Comparison of ENCODE assay signal across 1 cellular context in the genomic region with DNA sequence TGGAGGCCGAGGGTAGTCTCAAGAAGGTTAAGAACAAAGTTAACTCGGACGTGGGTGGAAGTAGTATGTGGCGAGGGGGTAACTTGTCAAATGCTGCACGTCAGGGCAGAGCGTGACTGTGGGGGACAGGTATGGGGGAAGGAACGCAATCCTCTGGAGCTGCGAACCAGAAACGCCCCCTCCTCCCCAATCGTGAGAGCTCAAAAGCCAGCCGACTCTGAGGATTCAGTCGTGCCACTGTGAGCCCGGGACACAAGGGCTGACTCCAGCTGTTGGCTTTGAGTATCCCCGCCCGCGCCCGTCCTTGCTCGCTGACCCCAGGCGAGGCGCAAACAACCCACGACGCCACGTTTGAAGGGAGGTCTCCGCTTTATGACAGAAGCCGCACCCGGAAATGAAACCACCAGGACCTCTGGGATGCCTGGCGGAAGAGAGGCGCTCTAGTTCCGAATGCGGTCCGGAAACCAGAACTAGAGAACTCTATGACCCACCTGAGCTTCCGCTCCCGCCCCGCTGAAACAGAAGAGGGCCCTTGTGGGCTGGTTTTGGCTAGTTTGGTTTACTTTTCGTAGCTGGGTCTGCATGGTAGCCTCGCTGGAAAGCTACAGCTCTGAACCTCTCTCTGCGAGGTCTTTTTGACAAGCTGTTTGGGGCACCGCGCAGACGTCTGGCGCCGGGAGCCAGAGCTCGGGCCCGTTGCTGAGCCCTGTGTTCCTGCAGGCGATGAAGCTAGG.
A peak's percentile ranks its signal among the peaks of the same experiment; 100 is the strongest.
TF ChIP-seq lines count a peak whose summit lies in the region.

Gene PEX12, minus strand, starts transcription at position 377 of the 734 bp plus-strand sequence. CDS start 550 bp downstream, outside the sequence.

TF ChIP-seq in HepG2, 621 proteins besides CTCF, POLR2A, EP300 and RAD21 (continued from another document and continues in another):
- TF ChIP-seq, protein P1, sequence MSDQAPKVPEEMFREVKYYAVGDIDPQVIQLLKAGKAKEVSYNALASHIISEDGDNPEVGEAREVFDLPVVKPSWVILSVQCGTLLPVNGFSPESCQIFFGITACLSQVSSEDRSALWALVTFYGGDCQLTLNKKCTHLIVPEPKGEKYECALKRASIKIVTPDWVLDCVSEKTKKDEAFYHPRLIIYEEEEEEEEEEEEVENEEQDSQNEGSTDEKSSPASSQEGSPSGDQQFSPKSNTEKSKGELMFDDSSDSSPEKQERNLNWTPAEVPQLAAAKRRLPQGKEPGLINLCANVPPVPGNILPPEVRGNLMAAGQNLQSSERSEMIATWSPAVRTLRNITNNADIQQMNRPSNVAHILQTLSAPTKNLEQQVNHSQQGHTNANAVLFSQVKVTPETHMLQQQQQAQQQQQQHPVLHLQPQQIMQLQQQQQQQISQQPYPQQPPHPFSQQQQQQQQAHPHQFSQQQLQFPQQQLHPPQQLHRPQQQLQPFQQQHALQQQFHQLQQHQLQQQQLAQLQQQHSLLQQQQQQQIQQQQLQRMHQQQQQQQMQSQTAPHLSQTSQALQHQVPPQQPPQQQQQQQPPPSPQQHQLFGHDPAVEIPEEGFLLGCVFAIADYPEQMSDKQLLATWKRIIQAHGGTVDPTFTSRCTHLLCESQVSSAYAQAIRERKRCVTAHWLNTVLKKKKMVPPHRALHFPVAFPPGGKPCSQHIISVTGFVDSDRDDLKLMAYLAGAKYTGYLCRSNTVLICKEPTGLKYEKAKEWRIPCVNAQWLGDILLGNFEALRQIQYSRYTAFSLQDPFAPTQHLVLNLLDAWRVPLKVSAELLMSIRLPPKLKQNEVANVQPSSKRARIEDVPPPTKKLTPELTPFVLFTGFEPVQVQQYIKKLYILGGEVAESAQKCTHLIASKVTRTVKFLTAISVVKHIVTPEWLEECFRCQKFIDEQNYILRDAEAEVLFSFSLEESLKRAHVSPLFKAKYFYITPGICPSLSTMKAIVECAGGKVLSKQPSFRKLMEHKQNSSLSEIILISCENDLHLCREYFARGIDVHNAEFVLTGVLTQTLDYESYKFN (CRISPR knock-in tag; conservative IDR thresholded peaks at IDR 0.05): 0 out of 2 replicates have a peak, but pooled peaks have one; percentile 53
- TF ChIP-seq GZF1 (CRISPR knock-in tag; IDR thresholded peaks at IDR 0.05) (0 out of 2 replicates have a peak, but pooled peaks have one; percentile 59), FUBP1 (CRISPR knock-in tag; IDR thresholded peaks at IDR 0.05; ENCODE audit: borderline replicate concordance) (no peak), NFYB (CRISPR knock-in tag; IDR thresholded peaks at IDR 0.05) (peak; percentile 41; the same call in 1 of the 2 replicates), KDM2A (CRISPR knock-in tag; IDR thresholded peaks at IDR 0.05; ENCODE audit: borderline replicate concordance, low read depth) (peak; percentile 77), CCAR2 (optimal IDR thresholded peaks at IDR 0.05; ENCODE audit: low read depth, low read length) (no peak), FIP1L1 (IDR thresholded peaks at IDR 0.05; ENCODE audit: borderline replicate concordance, insufficient read depth, low read depth, low read length) (no peak), SNAPC2 (CRISPR knock-in tag; IDR thresholded peaks at IDR 0.05) (no peak), SMYD3 (CRISPR knock-in tag; IDR thresholded peaks at IDR 0.05) (0 out of 2 replicates have a peak, but pooled peaks have one; percentile 13), ZNF121 (CRISPR knock-in tag; IDR thresholded peaks at IDR 0.05) (no peak), TEF (CRISPR knock-in tag; IDR thresholded peaks at IDR 0.05) (no peak), RBM22 (optimal IDR thresholded peaks at IDR 0.05; ENCODE audit: low read length) (peak; percentile 35), MEIS2 (CRISPR knock-in tag; IDR thresholded peaks at IDR 0.05) (peak; percentile 89; the same call in 1 of the 2 replicates), TRIM22 (IDR thresholded peaks at IDR 0.05) (no peak), KLF12 (CRISPR knock-in tag; IDR thresholded peaks at IDR 0.05; ENCODE audit: borderline replicate concordance) (no peak; the same call in 1 of the 2 replicates), ZNF672 (CRISPR knock-in tag; IDR thresholded peaks at IDR 0.05) (no peak), GFI1 (CRISPR knock-in tag; IDR thresholded peaks at IDR 0.05; ENCODE audit: borderline replicate concordance) (no peak), POLR2AphosphoS5 (IDR thresholded peaks at IDR 0.05; ENCODE audit: low read depth, low read length) (peak; percentile 98), GTF2F1 (IDR thresholded peaks at IDR 0.05; ENCODE audit: low read length) (no peak), SOX13 (IDR thresholded peaks at IDR 0.05) (no peak), SOX13 (CRISPR knock-in tag; conservative IDR thresholded peaks at IDR 0.05 in 1 of 2, IDR thresholded peaks at IDR 0.05 in 1 of 2) (0 out of 4 replicates have a peak, but pooled peaks of 1 of the 2 experiments have one; percentile 33), MTF2 (CRISPR knock-in tag; IDR thresholded peaks at IDR 0.05; ENCODE audit: borderline replicate concordance) (no peak), ZFX (CRISPR knock-in tag; IDR thresholded peaks at IDR 0.05; ENCODE audit: low read depth) (peak; percentile 92), MAFK (conservative IDR thresholded peaks at IDR 0.05 in 1 of 2, IDR thresholded peaks at IDR 0.05 in 1 of 2; ENCODE audit: low read length in 2 of 2) (no peak), ZFAT (CRISPR knock-in tag; conservative IDR thresholded peaks at IDR 0.05) (no peak), ZNF549 (CRISPR knock-in tag; IDR thresholded peaks at IDR 0.05) (no peak), XRCC5 (optimal IDR thresholded peaks at IDR 0.05; ENCODE audit: low read length) (peak; percentile 81), FOSL1 (CRISPR knock-in tag; IDR thresholded peaks at IDR 0.05; ENCODE audit: borderline replicate concordance) (no peak), ZNF207 (IDR thresholded peaks at IDR 0.05; ENCODE audit: borderline replicate concordance) (no peak), MBD4 (IDR thresholded peaks at IDR 0.05; ENCODE audit: borderline replicate concordance, low read length) (no peak), YEATS2 (CRISPR knock-in tag; IDR thresholded peaks at IDR 0.05; ENCODE audit: borderline replicate concordance) (peak; percentile 96)
- TF ChIP-seq, protein P2, sequence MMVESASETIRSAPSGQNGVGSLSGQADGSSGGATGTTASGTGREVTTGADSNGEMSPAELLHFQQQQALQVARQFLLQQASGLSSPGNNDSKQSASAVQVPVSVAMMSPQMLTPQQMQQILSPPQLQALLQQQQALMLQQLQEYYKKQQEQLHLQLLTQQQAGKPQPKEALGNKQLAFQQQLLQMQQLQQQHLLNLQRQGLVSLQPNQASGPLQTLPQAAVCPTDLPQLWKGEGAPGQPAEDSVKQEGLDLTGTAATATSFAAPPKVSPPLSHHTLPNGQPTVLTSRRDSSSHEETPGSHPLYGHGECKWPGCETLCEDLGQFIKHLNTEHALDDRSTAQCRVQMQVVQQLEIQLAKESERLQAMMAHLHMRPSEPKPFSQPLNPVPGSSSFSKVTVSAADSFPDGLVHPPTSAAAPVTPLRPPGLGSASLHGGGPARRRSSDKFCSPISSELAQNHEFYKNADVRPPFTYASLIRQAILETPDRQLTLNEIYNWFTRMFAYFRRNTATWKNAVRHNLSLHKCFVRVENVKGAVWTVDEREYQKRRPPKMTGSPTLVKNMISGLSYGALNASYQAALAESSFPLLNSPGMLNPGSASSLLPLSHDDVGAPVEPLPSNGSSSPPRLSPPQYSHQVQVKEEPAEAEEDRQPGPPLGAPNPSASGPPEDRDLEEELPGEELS (CRISPR knock-in tag; IDR thresholded peaks at IDR 0.05): peak; percentile 54; the same call in 1 of the 2 replicates
- TF ChIP-seq, protein P3, sequence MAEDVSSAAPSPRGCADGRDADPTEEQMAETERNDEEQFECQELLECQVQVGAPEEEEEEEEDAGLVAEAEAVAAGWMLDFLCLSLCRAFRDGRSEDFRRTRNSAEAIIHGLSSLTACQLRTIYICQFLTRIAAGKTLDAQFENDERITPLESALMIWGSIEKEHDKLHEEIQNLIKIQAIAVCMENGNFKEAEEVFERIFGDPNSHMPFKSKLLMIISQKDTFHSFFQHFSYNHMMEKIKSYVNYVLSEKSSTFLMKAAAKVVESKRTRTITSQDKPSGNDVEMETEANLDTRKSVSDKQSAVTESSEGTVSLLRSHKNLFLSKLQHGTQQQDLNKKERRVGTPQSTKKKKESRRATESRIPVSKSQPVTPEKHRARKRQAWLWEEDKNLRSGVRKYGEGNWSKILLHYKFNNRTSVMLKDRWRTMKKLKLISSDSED (CRISPR knock-in tag; IDR thresholded peaks at IDR 0.05): no peak
- TF ChIP-seq, protein P4, sequence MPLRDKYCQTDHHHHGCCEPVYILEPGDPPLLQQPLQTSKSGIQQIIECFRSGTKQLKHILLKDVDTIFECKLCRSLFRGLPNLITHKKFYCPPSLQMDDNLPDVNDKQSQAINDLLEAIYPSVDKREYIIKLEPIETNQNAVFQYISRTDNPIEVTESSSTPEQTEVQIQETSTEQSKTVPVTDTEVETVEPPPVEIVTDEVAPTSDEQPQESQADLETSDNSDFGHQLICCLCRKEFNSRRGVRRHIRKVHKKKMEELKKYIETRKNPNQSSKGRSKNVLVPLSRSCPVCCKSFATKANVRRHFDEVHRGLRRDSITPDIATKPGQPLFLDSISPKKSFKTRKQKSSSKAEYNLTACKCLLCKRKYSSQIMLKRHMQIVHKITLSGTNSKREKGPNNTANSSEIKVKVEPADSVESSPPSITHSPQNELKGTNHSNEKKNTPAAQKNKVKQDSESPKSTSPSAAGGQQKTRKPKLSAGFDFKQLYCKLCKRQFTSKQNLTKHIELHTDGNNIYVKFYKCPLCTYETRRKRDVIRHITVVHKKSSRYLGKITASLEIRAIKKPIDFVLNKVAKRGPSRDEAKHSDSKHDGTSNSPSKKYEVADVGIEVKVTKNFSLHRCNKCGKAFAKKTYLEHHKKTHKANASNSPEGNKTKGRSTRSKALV (CRISPR knock-in tag; IDR thresholded peaks at IDR 0.05): peak; percentile 42; the same call in 1 of the 2 replicates
- TF ChIP-seq, protein P5, sequence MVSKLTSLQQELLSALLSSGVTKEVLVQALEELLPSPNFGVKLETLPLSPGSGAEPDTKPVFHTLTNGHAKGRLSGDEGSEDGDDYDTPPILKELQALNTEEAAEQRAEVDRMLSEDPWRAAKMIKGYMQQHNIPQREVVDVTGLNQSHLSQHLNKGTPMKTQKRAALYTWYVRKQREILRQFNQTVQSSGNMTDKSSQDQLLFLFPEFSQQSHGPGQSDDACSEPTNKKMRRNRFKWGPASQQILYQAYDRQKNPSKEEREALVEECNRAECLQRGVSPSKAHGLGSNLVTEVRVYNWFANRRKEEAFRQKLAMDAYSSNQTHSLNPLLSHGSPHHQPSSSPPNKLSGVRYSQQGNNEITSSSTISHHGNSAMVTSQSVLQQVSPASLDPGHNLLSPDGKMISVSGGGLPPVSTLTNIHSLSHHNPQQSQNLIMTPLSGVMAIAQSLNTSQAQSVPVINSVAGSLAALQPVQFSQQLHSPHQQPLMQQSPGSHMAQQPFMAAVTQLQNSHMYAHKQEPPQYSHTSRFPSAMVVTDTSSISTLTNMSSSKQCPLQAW (CRISPR knock-in tag; IDR thresholded peaks at IDR 0.05): peak; percentile 84
- TF ChIP-seq, protein P6, sequence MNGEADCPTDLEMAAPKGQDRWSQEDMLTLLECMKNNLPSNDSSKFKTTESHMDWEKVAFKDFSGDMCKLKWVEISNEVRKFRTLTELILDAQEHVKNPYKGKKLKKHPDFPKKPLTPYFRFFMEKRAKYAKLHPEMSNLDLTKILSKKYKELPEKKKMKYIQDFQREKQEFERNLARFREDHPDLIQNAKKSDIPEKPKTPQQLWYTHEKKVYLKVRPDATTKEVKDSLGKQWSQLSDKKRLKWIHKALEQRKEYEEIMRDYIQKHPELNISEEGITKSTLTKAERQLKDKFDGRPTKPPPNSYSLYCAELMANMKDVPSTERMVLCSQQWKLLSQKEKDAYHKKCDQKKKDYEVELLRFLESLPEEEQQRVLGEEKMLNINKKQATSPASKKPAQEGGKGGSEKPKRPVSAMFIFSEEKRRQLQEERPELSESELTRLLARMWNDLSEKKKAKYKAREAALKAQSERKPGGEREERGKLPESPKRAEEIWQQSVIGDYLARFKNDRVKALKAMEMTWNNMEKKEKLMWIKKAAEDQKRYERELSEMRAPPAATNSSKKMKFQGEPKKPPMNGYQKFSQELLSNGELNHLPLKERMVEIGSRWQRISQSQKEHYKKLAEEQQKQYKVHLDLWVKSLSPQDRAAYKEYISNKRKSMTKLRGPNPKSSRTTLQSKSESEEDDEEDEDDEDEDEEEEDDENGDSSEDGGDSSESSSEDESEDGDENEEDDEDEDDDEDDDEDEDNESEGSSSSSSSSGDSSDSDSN (CRISPR knock-in tag; IDR thresholded peaks at IDR 0.05): peak; percentile 68
- TF ChIP-seq, protein P7, sequence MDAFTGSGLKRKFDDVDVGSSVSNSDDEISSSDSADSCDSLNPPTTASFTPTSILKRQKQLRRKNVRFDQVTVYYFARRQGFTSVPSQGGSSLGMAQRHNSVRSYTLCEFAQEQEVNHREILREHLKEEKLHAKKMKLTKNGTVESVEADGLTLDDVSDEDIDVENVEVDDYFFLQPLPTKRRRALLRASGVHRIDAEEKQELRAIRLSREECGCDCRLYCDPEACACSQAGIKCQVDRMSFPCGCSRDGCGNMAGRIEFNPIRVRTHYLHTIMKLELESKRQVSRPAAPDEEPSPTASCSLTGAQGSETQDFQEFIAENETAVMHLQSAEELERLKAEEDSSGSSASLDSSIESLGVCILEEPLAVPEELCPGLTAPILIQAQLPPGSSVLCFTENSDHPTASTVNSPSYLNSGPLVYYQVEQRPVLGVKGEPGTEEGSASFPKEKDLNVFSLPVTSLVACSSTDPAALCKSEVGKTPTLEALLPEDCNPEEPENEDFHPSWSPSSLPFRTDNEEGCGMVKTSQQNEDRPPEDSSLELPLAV (CRISPR knock-in tag; conservative IDR thresholded peaks at IDR 0.05; ENCODE audit: low read depth): no peak
